ENCODE assay signal across 26 cellular contexts in genomic region chr4:53722110-53722509, GRCh38.
"Had no signal": no experiment of that assay in that cellular context is flagged by ENCODE, and none has a peak within 500 bp of the region (broad histone marks: within the 10 kb centered on the region; RNA-seq: fewer than 3 reads in every experiment).

No MANE protein-coding gene starts in this region.

- H3K27ac Mint-ChIP-seq: immature natural killer cell; natural killer cell; progenitor cell of endocrine pancreas; stimulated activated naive B cell treated with anti-CD40 and anti-IgM and Interleukin-4, amounts not matched to agents 10 μg/mL and 1 μg/mL and 100 μg/mL, for 72 hours had no signal

- H3K36me3 Mint-ChIP-seq: immature natural killer cell, natural killer cell had no signal

- H3K4me1 Mint-ChIP-seq: immature natural killer cell; natural killer cell; stimulated activated naive B cell treated with anti-CD40 and anti-IgM and Interleukin-4, amounts not matched to agents 10 μg/mL and 1 μg/mL and 100 μg/mL, for 72 hours had no signal

- H3K4me1 ChIP-seq: lower lobe of right lung, right atrium auricular region, stomach, testis, transverse colon, upper lobe of left lung, vagina had no signal

- H3K4me3 Mint-ChIP-seq: immature natural killer cell; natural killer cell; stimulated activated naive B cell treated with anti-CD40 and anti-IgM and Interleukin-4, amounts not matched to agents 10 μg/mL and 1 μg/mL and 100 μg/mL, for 72 hours had no signal

- H3K9me3 Mint-ChIP-seq: natural killer cell; stimulated activated naive B cell treated with anti-CD40 and anti-IgM and Interleukin-4, amounts not matched to agents 10 μg/mL and 1 μg/mL and 100 μg/mL, for 72 hours had no signal

- H3K27me3 ChIP-seq: left lung, ovary, right atrium auricular region, stomach, testis, thyroid gland, transverse colon, upper lobe of left lung, vagina had no signal

- H3K36me3 ChIP-seq: left lung, lower lobe of right lung, ovary, right atrium auricular region, stomach, thyroid gland, transverse colon, upper lobe of left lung, vagina had no signal

- H3K27ac ChIP-seq: left lung, lower lobe of right lung, ovary, right atrium auricular region, skin epidermis, stomach, testis, thyroid gland, transverse colon, upper lobe of left lung, vagina had no signal

- H3K4me3 ChIP-seq: left lung, lower lobe of right lung, ovary, right atrium auricular region, skin epidermis, stomach, testis, thyroid gland, transverse colon, upper lobe of left lung, vagina had no signal

- H3K9me3 ChIP-seq: left lung, lower lobe of right lung, ovary, right atrium auricular region, stomach, testis, thyroid gland, transverse colon, upper lobe of left lung, vagina had no signal

- DNase-seq: hippocampal formation; immature natural killer cell; kidney; left colon; left lung; lower lobe of right lung; mammary epithelial cell; mesenchymal stem cell; natural killer cell; ovary; stimulated activated CD4-positive, alpha-beta T cell treated with anti-CD3 and anti-CD28 coated beads, Interleukin-12 subunit alpha, Interleukin-12 subunit beta, amount 100 ng/mL, for 4 hours; stimulated activated CD4-positive, alpha-beta T cell treated with anti-CD3 and anti-CD28 coated beads, Interleukin-15, amount 100 ng/mL, for 24 hours; stimulated activated CD4-positive, alpha-beta T cell treated with anti-CD3 and anti-CD28 coated beads, Interleukin-2, amount 100 ng/mL, for 24 hours; stimulated activated CD4-positive, alpha-beta T cell treated with anti-CD3 and anti-CD28 coated beads, Interleukin-4, amount 100 ng/mL, for 1 hour; stimulated activated naive B cell treated with anti-CD40 and anti-IgM and Interleukin-4, amounts not matched to agents 10 μg/mL and 1 μg/mL and 100 μg/mL, for 72 hours; stimulated activated naive CD8-positive, alpha-beta T cell treated with anti-CD3 and anti-CD28 coated beads, Interleukin-15, Interleukin-2, amounts not matched to agents 100 U/mL and 50 U/mL, for 24 hours; stomach; testis; thyroid gland; transverse colon; upper lobe of left lung had no signal

- ATAC-seq: left colon; left lung; lower lobe of right lung; natural killer cell; sciatic nerve; stimulated activated naive B cell treated with anti-CD40 and anti-IgM and Interleukin-4, amounts not matched to agents 10 μg/mL and 1 μg/mL and 100 μg/mL, for 72 hours; stimulated activated naive CD8-positive, alpha-beta T cell treated with anti-CD3 and anti-CD28 coated beads, Interleukin-15, Interleukin-2, amounts not matched to agents 100 U/mL and 50 U/mL, for 24 hours had no signal
